ENCODE assay signal across 10 cellular contexts in genomic region chr7:155665957-155666287, GRCh38. TPM values are rescaled to one million over a fixed set of nuclear protein-coding genes. Genes with fewer than 3 reads are reported as not detected.
A peak's percentile ranks its signal among the peaks of the same experiment; 100 is the strongest.
DNase-seq lines count a peak whose midpoint lies in the region; ATAC-seq and TF ChIP-seq lines count a peak whose summit lies in the region.
"Had no signal": no experiment of that assay in that cellular context is flagged by ENCODE, and none has a peak within 500 bp of the region (broad histone marks: within the 10 kb centered on the region; RNA-seq: fewer than 3 reads in every experiment).

No MANE protein-coding gene starts in this region.

- no peak overlapping the region for H3K4me3 Mint-ChIP-seq in activated CD8-positive, alpha-beta T cell treated with anti-CD3 and anti-CD28 coated beads for 36 hours
- H3K4me3 Mint-ChIP-seq in activated CD8-positive, alpha-beta T cell treated with anti-CD3 and anti-CD28 coated beads, Interleukin-2, amount 10 ng/mL, durations not matched to agents 7 days and 5 days = no peak overlapping the region
- H3K4me3 Mint-ChIP-seq in stimulated activated naive B cell treated with anti-CD40 and anti-IgM and Interleukin-4, amounts not matched to agents 10 μg/mL and 1 μg/mL and 100 μg/mL, for 72 hours = no peak overlapping the region
- H3K4me3 Mint-ChIP-seq in endothelial cell (ENCODE audit: unreplicated experiment) = no peak overlapping the region
- H3K4me3 Mint-ChIP-seq: natural killer cell treated with Interleukin-12 subunit alpha and Interleukin-12 subunit beta and Interleukin-15 and Interleukin-18, amount 100 ng/mL, for 72 hours had no signal

- no peak for TF ChIP-seq EP300 in transverse colon (IDR thresholded peaks at IDR 0.05; ENCODE audit: low read depth)

- CTCF ChIA-PET in activated CD8-positive, alpha-beta T cell treated with anti-CD3 and anti-CD28 coated beads for 36 hours (lab: Charles Lee) = interaction anchor here (1.3 kb wide), 2 partner anchors 15 to 19 kb away, joined by 4 read pairs; no protein-coding TSS in a partner anchor
- CTCF ChIA-PET in activated CD8-positive, alpha-beta T cell treated with anti-CD3 and anti-CD28 coated beads, Interleukin-2, amount 10 ng/mL, durations not matched to agents 7 days and 5 days (lab: Charles Lee) = interaction anchor here (3.6 kb wide), 1 partner anchor 67 kb away, joined by 17 read pairs; no protein-coding TSS in a partner anchor

- TF ChIP-seq CTCF in activated CD8-positive, alpha-beta T cell treated with anti-CD3 and anti-CD28 coated beads for 36 hours (IDR thresholded peaks at IDR 0.05) = no peak
- TF ChIP-seq CTCF in RWPE2 (IDR thresholded peaks at IDR 0.05; ENCODE audit: poor library complexity, severe bottlenecking) = no peak
- no peak for TF ChIP-seq CTCF in endothelial cell (IDR thresholded peaks at IDR 0.05; ENCODE audit: unreplicated experiment)
- no peak for TF ChIP-seq CTCF in transverse colon (IDR thresholded peaks at IDR 0.05)

- POLR2A ChIA-PET in activated CD8-positive, alpha-beta T cell treated with anti-CD3 and anti-CD28 coated beads for 36 hours (lab: Charles Lee) = interaction anchor here (1.9 kb wide), 1 partner anchor 21 kb away, joined by 5 read pairs; the partner anchor contains the start of gene RBM33
- POLR2A ChIA-PET in activated CD8-positive, alpha-beta T cell treated with anti-CD3 and anti-CD28 coated beads, Interleukin-2, amount 10 ng/mL, durations not matched to agents 7 days and 5 days (lab: Charles Lee) = interaction anchor here (0.9 to 1.1 kb wide), 2 partner anchors 10 to 22 kb away, joined by 3 read pairs; no protein-coding TSS in a partner anchor

- H3K27ac Mint-ChIP-seq in activated CD8-positive, alpha-beta T cell treated with anti-CD3 and anti-CD28 coated beads for 36 hours = peak overlapping the region; percentile 36
- H3K27ac Mint-ChIP-seq in activated CD8-positive, alpha-beta T cell treated with anti-CD3 and anti-CD28 coated beads, Interleukin-2, amount 10 ng/mL, durations not matched to agents 7 days and 5 days = no peak overlapping the region
- H3K27ac Mint-ChIP-seq in stimulated activated naive B cell treated with anti-CD40 and anti-IgM and Interleukin-4, amounts not matched to agents 10 μg/mL and 1 μg/mL and 100 μg/mL, for 72 hours = peak overlapping the region; percentile 47
- H3K27ac Mint-ChIP-seq in endothelial cell (ENCODE audit: unreplicated experiment) = no peak overlapping the region

- no peak for TF ChIP-seq POLR2A in transverse colon (IDR thresholded peaks at IDR 0.05)

- H3K4me1 ChIP-seq in RWPE2 (ENCODE audit: insufficient read depth, poor library complexity, severe bottlenecking) = peaks cover 24% of the 10 kb centered on the region
- H3K4me1 ChIP-seq in transverse colon = peaks cover 8 to 51% (median 13%) of the 10 kb centered on the region in 4 donors

- no peaks in the 10 kb centered on the region for H3K9me3 Mint-ChIP-seq in activated CD8-positive, alpha-beta T cell treated with anti-CD3 and anti-CD28 coated beads for 36 hours
- no peaks in the 10 kb centered on the region for H3K9me3 Mint-ChIP-seq in activated CD8-positive, alpha-beta T cell treated with anti-CD3 and anti-CD28 coated beads, Interleukin-2, amount 10 ng/mL, durations not matched to agents 7 days and 5 days (ENCODE audit: insufficient read depth)
- no peaks in the 10 kb centered on the region for H3K9me3 Mint-ChIP-seq in stimulated activated naive B cell treated with anti-CD40 and anti-IgM and Interleukin-4, amounts not matched to agents 10 μg/mL and 1 μg/mL and 100 μg/mL, for 72 hours
- H3K9me3 Mint-ChIP-seq in endothelial cell (ENCODE audit: unreplicated experiment) = no peaks in the 10 kb centered on the region
- H3K9me3 Mint-ChIP-seq: natural killer cell treated with Interleukin-12 subunit alpha and Interleukin-12 subunit beta and Interleukin-15 and Interleukin-18, amount 100 ng/mL, for 72 hours had no signal

- no peak overlapping the region for H3K4me3 ChIP-seq in RWPE2 (ENCODE audit: severe bottlenecking)
- no peak overlapping the region for H3K4me3 ChIP-seq in transverse colon

- peaks cover 81% of the 10 kb centered on the region for H3K4me1 Mint-ChIP-seq in activated CD8-positive, alpha-beta T cell treated with anti-CD3 and anti-CD28 coated beads for 36 hours (ENCODE audit: low read depth)
- peaks cover 61% of the 10 kb centered on the region for H3K4me1 Mint-ChIP-seq in activated CD8-positive, alpha-beta T cell treated with anti-CD3 and anti-CD28 coated beads, Interleukin-2, amount 10 ng/mL, durations not matched to agents 7 days and 5 days (ENCODE audit: low read depth)
- H3K4me1 Mint-ChIP-seq in stimulated activated naive B cell treated with anti-CD40 and anti-IgM and Interleukin-4, amounts not matched to agents 10 μg/mL and 1 μg/mL and 100 μg/mL, for 72 hours = peaks cover 39 to 78% of the 10 kb centered on the region in 2 donors
- H3K4me1 Mint-ChIP-seq in endothelial cell (ENCODE audit: unreplicated experiment) = peaks cover 25% of the 10 kb centered on the region

- 60 to 66% methylated on average over 3 of the region's 3 CpGs for WGBS in transverse colon (ENCODE audit: low coverage in 1 of 2), 2 donors

- no peaks in the 10 kb centered on the region for H3K9me3 ChIP-seq in RWPE2 (ENCODE audit: severe bottlenecking)
- H3K9me3 ChIP-seq in transverse colon = no peaks in the 10 kb centered on the region

- no peak for DNase-seq in activated CD8-positive, alpha-beta T cell treated with anti-CD3 and anti-CD28 coated beads for 36 hours
- no peak for DNase-seq in activated CD8-positive, alpha-beta T cell treated with anti-CD3 and anti-CD28 coated beads, Interleukin-2, amount 10 ng/mL, durations not matched to agents 7 days and 5 days
- DNase-seq in RWPE2 (ENCODE audit: low spot score) (no peak), fibroblast of gingiva (ENCODE audit: low read depth) (peak; percentile 72), germinal center (ENCODE audit: low spot score) (no peak), endothelial cell (ENCODE audit: low spot score) (no peak), transverse colon (no peak)
- no peak for DNase-seq in stimulated activated naive B cell treated with anti-CD40 and anti-IgM and Interleukin-4, amounts not matched to agents 10 μg/mL and 1 μg/mL and 100 μg/mL, for 72 hours

- H3K27me3 Mint-ChIP-seq in activated CD8-positive, alpha-beta T cell treated with anti-CD3 and anti-CD28 coated beads for 36 hours = no peaks in the 10 kb centered on the region
- no peaks in the 10 kb centered on the region for H3K27me3 Mint-ChIP-seq in activated CD8-positive, alpha-beta T cell treated with anti-CD3 and anti-CD28 coated beads, Interleukin-2, amount 10 ng/mL, durations not matched to agents 7 days and 5 days (ENCODE audit: low read depth)
- no peaks in the 10 kb centered on the region for H3K27me3 Mint-ChIP-seq in stimulated activated naive B cell treated with anti-CD40 and anti-IgM and Interleukin-4, amounts not matched to agents 10 μg/mL and 1 μg/mL and 100 μg/mL, for 72 hours
- peaks cover 2% of the 10 kb centered on the region for H3K27me3 Mint-ChIP-seq in endothelial cell (ENCODE audit: unreplicated experiment)
- H3K27me3 Mint-ChIP-seq: natural killer cell treated with Interleukin-12 subunit alpha and Interleukin-12 subunit beta and Interleukin-15 and Interleukin-18, amount 100 ng/mL, for 72 hours had no signal

- peaks cover 22% of the 10 kb centered on the region for H3K36me3 Mint-ChIP-seq in activated CD8-positive, alpha-beta T cell treated with anti-CD3 and anti-CD28 coated beads for 36 hours (ENCODE audit: low read depth)
- H3K36me3 Mint-ChIP-seq in activated CD8-positive, alpha-beta T cell treated with anti-CD3 and anti-CD28 coated beads, Interleukin-2, amount 10 ng/mL, durations not matched to agents 7 days and 5 days (ENCODE audit: low read depth) = peaks cover 40% of the 10 kb centered on the region
- peaks cover 10 to 19% of the 10 kb centered on the region in 2 donors for H3K36me3 Mint-ChIP-seq in stimulated activated naive B cell treated with anti-CD40 and anti-IgM and Interleukin-4, amounts not matched to agents 10 μg/mL and 1 μg/mL and 100 μg/mL, for 72 hours
- H3K36me3 Mint-ChIP-seq in endothelial cell (ENCODE audit: low read depth, unreplicated experiment) = no peaks in the 10 kb centered on the region
- H3K36me3 Mint-ChIP-seq: natural killer cell treated with Interleukin-12 subunit alpha and Interleukin-12 subunit beta and Interleukin-15 and Interleukin-18, amount 100 ng/mL, for 72 hours had no signal

- peak; percentile 75 for ATAC-seq in activated CD8-positive, alpha-beta T cell treated with anti-CD3 and anti-CD28 coated beads for 36 hours
- no peak for ATAC-seq in activated CD8-positive, alpha-beta T cell treated with anti-CD3 and anti-CD28 coated beads, Interleukin-2, amount 10 ng/mL, durations not matched to agents 7 days and 5 days
- peak; percentile 99 for ATAC-seq in RWPE2 (ENCODE audit: low read depth)
- ATAC-seq in stimulated activated naive B cell treated with anti-CD40 and anti-IgM and Interleukin-4, amounts not matched to agents 10 μg/mL and 1 μg/mL and 100 μg/mL, for 72 hours (replicated peaks) = no peak

- in situ Hi-C loops in transverse colon (cut with MboI; ENCODE audit: low pct_ligation_motif_present in 1 of 4, low pct_unique_long_range_greater_than_20kb in 1 of 4, low sequenced_read_pairs in 3 of 4) = no loop called here

- H3K36me3 ChIP-seq in RWPE2 (ENCODE audit: low read depth) (peaks cover 21% of the 10 kb centered on the region), transverse colon (no peaks in the 10 kb centered on the region)

- H3K27me3 ChIP-seq in RWPE2 (ENCODE audit: insufficient read depth, poor library complexity, severe bottlenecking) (no peaks in the 10 kb centered on the region), transverse colon (no peaks in the 10 kb centered on the region)

- H3K27ac ChIP-seq in RWPE2 (ENCODE audit: poor library complexity, severe bottlenecking) = peak overlapping the region; percentile 45
- H3K27ac ChIP-seq in transverse colon = no peak overlapping the region
- H3K27ac ChIP-seq: C4-2B had no signal

- intact Hi-C loops in activated CD8-positive, alpha-beta T cell treated with anti-CD3 and anti-CD28 coated beads for 36 hours (cut with micrococcal nuclease) = no loop called here
- intact Hi-C loops in transverse colon (cut with DNase I; ENCODE audit: low total_unique reads) = no loop called here

RNA-seq across cellular contexts. Expression of gene RBM33, which starts 21.5 kb away (rescaled TPM):
- total RNA-seq in activated CD8-positive, alpha-beta T cell treated with anti-CD3 and anti-CD28 coated beads for 36 hours = 10 to 100 TPM; 73.7 to 84.8 TPM
- total RNA-seq in activated CD8-positive, alpha-beta T cell treated with anti-CD3 and anti-CD28 coated beads, Interleukin-2, amount 10 ng/mL, durations not matched to agents 7 days and 5 days = 10 to 100 TPM; 81.4 to 85.6 TPM
- total RNA-seq in endothelial cell (ENCODE audit: unreplicated experiment) = 65.3 TPM
- 100 to 1,000 TPM in 2 of 4 donors, 10 to 100 TPM in 2; 62.8 to 129 (median 92.8) TPM for total RNA-seq in transverse colon

Comparison
In these comparisons a context has a peak if more than half of its experiments do, and no peak if none do; other contexts are left out.
1. ATAC-seq: peak in activated CD8-positive, alpha-beta T cell treated with anti-CD3 and anti-CD28 coated beads for 36 hours (single experiment) and RWPE2 (single experiment); none in activated CD8-positive, alpha-beta T cell treated with anti-CD3 and anti-CD28 coated beads, Interleukin-2, amount 10 ng/mL, durations not matched to agents 7 days and 5 days (single experiment) and stimulated activated naive B cell treated with anti-CD40 and anti-IgM and Interleukin-4, amounts not matched to agents 10 μg/mL and 1 μg/mL and 100 μg/mL, for 72 hours (0 of 2).
2. H3K27ac Mint-ChIP-seq: peak in activated CD8-positive, alpha-beta T cell treated with anti-CD3 and anti-CD28 coated beads for 36 hours (single experiment) and stimulated activated naive B cell treated with anti-CD40 and anti-IgM and Interleukin-4, amounts not matched to agents 10 μg/mL and 1 μg/mL and 100 μg/mL, for 72 hours (single experiment); none in activated CD8-positive, alpha-beta T cell treated with anti-CD3 and anti-CD28 coated beads, Interleukin-2, amount 10 ng/mL, durations not matched to agents 7 days and 5 days (single experiment) and endothelial cell (single experiment).